ENCODE assay signal across 1 cellular context in the genomic region with DNA sequence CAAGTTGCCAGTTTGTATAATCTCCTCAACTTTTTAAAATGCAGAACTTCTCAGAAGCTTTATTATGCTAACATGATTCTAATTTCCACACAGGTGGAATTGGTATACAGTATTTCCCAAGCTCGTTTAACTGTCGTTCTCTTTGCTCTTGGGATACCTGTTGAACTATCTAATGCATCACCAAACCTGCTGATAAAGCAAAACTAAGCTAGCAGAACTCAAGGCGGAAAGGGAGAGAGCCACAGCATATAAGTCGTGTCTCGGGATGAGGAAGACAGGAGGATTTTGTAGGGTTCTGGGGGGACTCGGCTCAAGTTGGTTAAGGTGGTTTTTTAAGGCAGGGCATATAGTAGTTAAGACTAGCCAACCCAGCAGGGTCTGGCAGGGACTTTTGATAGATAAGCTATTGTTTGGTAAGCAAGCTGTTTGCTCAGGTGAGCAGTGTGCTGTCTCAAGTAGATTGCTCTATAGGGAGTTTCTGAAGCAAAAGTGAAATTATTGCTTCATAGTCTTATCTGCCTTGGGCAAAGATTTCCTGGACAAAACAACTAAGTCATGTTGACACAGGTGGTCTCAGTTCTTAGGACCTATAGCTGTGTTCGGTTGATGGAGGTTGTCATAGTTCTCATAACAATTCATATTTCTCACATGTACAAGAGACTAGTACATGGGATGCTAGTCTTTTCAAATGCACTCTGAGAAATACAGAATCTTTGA.
TF ChIP-seq lines count a peak whose summit lies in the region.

No MANE protein-coding gene starts in this region.

TF ChIP-seq in K562, 482 proteins besides CTCF, POLR2A, EP300 and RAD21 (continued from another document):
- TF ChIP-seq, protein P1, sequence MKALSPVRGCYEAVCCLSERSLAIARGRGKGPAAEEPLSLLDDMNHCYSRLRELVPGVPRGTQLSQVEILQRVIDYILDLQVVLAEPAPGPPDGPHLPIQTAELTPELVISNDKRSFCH (CRISPR knock-in tag; IDR thresholded peaks at IDR 0.05), result no peak
- TF ChIP-seq, protein P1 (tag; IDR thresholded peaks at IDR 0.05), result no peak
- TF ChIP-seq CBFA2T3 (IDR thresholded peaks at IDR 0.05), result peak; percentile 29; the same call in 1 of the 2 replicates
- TF ChIP-seq ZNF584 (CRISPR knock-in tag; IDR thresholded peaks at IDR 0.05; ENCODE audit: low read depth), result no peak
- no peak for TF ChIP-seq ZKSCAN3 (CRISPR knock-in tag; IDR thresholded peaks at IDR 0.05)
- TF ChIP-seq, protein P2, sequence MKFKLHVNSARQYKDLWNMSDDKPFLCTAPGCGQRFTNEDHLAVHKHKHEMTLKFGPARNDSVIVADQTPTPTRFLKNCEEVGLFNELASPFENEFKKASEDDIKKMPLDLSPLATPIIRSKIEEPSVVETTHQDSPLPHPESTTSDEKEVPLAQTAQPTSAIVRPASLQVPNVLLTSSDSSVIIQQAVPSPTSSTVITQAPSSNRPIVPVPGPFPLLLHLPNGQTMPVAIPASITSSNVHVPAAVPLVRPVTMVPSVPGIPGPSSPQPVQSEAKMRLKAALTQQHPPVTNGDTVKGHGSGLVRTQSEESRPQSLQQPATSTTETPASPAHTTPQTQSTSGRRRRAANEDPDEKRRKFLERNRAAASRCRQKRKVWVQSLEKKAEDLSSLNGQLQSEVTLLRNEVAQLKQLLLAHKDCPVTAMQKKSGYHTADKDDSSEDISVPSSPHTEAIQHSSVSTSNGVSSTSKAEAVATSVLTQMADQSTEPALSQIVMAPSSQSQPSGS (CRISPR knock-in tag; IDR thresholded peaks at IDR 0.05), result no peak
- TF ChIP-seq TAF15 (IDR thresholded peaks at IDR 0.05; ENCODE audit: low read depth, low read length), result no peak
- no peak for TF ChIP-seq NR4A1 (CRISPR knock-in tag; IDR thresholded peaks at IDR 0.05)
- no peak for TF ChIP-seq NR4A1 (tag; IDR thresholded peaks at IDR 0.05)
- TF ChIP-seq TAL1 (IDR thresholded peaks at IDR 0.05), result peak; percentile 41; the same call in 1 of the 2 replicates
- no peak for TF ChIP-seq ERF (CRISPR knock-in tag; IDR thresholded peaks at IDR 0.05)
- peak; percentile 64 for TF ChIP-seq MAFG (tag; conservative IDR thresholded peaks at IDR 0.05)
- no peak for TF ChIP-seq CREB1 (IDR thresholded peaks at IDR 0.05)
- TF ChIP-seq CREB1 (CRISPR knock-in tag; IDR thresholded peaks at IDR 0.05), result no peak
- TF ChIP-seq ZNF668 (CRISPR knock-in tag; IDR thresholded peaks at IDR 0.05), result no peak
- no peak for TF ChIP-seq SREBF2 (CRISPR knock-in tag; IDR thresholded peaks at IDR 0.05)
- TF ChIP-seq RBM15 (IDR thresholded peaks at IDR 0.05; ENCODE audit: insufficient read depth, low read length), result no peak
- TF ChIP-seq MAFF (IDR thresholded peaks at IDR 0.05; ENCODE audit: low read length), result peak; percentile 37; the same call in 1 of the 2 replicates
- peak in 1 of 2 experiments; percentile 67; a peak in 2 of 4 replicates for TF ChIP-seq FOXA3 (CRISPR knock-in tag; conservative IDR thresholded peaks at IDR 0.05 in 1 of 2, IDR thresholded peaks at IDR 0.05 in 1 of 2)
- no peak for TF ChIP-seq ZNF778 (CRISPR knock-in tag; IDR thresholded peaks at IDR 0.05)
- TF ChIP-seq POLR3G (IDR thresholded peaks at IDR 0.05; ENCODE audit: extremely low read depth, insufficient read length, insufficient replicate concordance), result no peak
- no peak for TF ChIP-seq KLF16 (IDR thresholded peaks at IDR 0.05)
- TF ChIP-seq NFIX (CRISPR knock-in tag; IDR thresholded peaks at IDR 0.05; ENCODE audit: low read depth), result no peak
- TF ChIP-seq BHLHE40 (IDR thresholded peaks at IDR 0.05; ENCODE audit: low read length), result no peak
- TF ChIP-seq, protein P3, sequence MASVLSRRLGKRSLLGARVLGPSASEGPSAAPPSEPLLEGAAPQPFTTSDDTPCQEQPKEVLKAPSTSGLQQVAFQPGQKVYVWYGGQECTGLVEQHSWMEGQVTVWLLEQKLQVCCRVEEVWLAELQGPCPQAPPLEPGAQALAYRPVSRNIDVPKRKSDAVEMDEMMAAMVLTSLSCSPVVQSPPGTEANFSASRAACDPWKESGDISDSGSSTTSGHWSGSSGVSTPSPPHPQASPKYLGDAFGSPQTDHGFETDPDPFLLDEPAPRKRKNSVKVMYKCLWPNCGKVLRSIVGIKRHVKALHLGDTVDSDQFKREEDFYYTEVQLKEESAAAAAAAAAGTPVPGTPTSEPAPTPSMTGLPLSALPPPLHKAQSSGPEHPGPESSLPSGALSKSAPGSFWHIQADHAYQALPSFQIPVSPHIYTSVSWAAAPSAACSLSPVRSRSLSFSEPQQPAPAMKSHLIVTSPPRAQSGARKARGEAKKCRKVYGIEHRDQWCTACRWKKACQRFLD (CRISPR knock-in tag; IDR thresholded peaks at IDR 0.05), result no peak
- TF ChIP-seq, protein P4, sequence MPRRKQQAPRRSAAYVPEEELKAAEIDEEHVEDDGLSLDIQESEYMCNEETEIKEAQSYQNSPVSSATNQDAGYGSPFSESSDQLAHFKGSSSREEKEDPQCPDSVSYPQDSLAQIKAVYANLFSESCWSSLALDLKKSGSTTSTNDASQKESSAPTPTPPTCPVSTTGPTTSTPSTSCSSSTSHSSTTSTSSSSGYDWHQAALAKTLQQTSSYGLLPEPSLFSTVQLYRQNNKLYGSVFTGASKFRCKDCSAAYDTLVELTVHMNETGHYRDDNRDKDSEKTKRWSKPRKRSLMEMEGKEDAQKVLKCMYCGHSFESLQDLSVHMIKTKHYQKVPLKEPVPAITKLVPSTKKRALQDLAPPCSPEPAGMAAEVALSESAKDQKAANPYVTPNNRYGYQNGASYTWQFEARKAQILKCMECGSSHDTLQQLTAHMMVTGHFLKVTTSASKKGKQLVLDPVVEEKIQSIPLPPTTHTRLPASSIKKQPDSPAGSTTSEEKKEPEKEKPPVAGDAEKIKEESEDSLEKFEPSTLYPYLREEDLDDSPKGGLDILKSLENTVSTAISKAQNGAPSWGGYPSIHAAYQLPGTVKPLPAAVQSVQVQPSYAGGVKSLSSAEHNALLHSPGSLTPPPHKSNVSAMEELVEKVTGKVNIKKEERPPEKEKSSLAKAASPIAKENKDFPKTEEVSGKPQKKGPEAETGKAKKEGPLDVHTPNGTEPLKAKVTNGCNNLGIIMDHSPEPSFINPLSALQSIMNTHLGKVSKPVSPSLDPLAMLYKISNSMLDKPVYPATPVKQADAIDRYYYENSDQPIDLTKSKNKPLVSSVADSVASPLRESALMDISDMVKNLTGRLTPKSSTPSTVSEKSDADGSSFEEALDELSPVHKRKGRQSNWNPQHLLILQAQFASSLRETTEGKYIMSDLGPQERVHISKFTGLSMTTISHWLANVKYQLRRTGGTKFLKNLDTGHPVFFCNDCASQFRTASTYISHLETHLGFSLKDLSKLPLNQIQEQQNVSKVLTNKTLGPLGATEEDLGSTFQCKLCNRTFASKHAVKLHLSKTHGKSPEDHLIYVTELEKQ (CRISPR knock-in tag; IDR thresholded peaks at IDR 0.05), result no peak
- TF ChIP-seq DIDO1 (tag; IDR thresholded peaks at IDR 0.05; ENCODE audit: low read depth), result no peak
- TF ChIP-seq, protein P5, sequence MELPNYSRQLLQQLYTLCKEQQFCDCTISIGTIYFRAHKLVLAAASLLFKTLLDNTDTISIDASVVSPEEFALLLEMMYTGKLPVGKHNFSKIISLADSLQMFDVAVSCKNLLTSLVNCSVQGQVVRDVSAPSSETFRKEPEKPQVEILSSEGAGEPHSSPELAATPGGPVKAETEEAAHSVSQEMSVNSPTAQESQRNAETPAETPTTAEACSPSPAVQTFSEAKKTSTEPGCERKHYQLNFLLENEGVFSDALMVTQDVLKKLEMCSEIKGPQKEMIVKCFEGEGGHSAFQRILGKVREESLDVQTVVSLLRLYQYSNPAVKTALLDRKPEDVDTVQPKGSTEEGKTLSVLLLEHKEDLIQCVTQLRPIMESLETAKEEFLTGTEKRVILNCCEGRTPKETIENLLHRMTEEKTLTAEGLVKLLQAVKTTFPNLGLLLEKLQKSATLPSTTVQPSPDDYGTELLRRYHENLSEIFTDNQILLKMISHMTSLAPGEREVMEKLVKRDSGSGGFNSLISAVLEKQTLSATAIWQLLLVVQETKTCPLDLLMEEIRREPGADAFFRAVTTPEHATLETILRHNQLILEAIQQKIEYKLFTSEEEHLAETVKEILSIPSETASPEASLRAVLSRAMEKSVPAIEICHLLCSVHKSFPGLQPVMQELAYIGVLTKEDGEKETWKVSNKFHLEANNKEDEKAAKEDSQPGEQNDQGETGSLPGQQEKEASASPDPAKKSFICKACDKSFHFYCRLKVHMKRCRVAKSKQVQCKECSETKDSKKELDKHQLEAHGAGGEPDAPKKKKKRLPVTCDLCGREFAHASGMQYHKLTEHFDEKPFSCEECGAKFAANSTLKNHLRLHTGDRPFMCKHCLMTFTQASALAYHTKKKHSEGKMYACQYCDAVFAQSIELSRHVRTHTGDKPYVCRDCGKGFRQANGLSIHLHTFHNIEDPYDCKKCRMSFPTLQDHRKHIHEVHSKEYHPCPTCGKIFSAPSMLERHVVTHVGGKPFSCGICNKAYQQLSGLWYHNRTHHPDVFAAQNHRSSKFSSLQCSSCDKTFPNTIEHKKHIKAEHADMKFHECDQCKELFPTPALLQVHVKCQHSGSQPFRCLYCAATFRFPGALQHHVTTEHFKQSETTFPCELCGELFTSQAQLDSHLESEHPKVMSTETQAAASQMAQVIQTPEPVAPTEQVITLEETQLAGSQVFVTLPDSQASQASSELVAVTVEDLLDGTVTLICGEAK (IDR thresholded peaks at IDR 0.05), result no peak
- TF ChIP-seq, protein P5 (CRISPR knock-in tag; IDR thresholded peaks at IDR 0.05), result no peak
- no peak for TF ChIP-seq YY1 (IDR thresholded peaks at IDR 0.05; ENCODE audit: borderline replicate concordance in 1 of 3, control insufficient read depth in 1 of 3, extremely low read depth in 1 of 3, insufficient read depth in 3 of 3, insufficient read length in 1 of 3, insufficient replicate concordance in 2 of 3, low read depth in 1 of 3, low read length in 2 of 3)
- TF ChIP-seq ZNF212 (CRISPR knock-in tag; IDR thresholded peaks at IDR 0.05), result no peak
- TF ChIP-seq C11orf30 (IDR thresholded peaks at IDR 0.05; ENCODE audit: low read depth), result peak; percentile 68
- TF ChIP-seq, protein P6, sequence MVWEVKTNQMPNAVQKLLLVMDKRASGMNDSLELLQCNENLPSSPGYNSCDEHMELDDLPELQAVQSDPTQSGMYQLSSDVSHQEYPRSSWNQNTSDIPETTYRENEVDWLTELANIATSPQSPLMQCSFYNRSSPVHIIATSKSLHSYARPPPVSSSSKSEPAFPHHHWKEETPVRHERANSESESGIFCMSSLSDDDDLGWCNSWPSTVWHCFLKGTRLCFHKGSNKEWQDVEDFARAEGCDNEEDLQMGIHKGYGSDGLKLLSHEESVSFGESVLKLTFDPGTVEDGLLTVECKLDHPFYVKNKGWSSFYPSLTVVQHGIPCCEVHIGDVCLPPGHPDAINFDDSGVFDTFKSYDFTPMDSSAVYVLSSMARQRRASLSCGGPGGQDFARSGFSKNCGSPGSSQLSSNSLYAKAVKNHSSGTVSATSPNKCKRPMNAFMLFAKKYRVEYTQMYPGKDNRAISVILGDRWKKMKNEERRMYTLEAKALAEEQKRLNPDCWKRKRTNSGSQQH (CRISPR knock-in tag; IDR thresholded peaks at IDR 0.05), result no peak
- TF ChIP-seq BRCA1 (IDR thresholded peaks at IDR 0.05), result no peak
- TF ChIP-seq BRCA1 (CRISPR knock-in tag; IDR thresholded peaks at IDR 0.05), result no peak
- no peak for TF ChIP-seq ZNF717 (CRISPR knock-in tag; IDR thresholded peaks at IDR 0.05)
